Comparison of ENCODE assay signal across 14 cellular contexts in the genomic region with DNA sequence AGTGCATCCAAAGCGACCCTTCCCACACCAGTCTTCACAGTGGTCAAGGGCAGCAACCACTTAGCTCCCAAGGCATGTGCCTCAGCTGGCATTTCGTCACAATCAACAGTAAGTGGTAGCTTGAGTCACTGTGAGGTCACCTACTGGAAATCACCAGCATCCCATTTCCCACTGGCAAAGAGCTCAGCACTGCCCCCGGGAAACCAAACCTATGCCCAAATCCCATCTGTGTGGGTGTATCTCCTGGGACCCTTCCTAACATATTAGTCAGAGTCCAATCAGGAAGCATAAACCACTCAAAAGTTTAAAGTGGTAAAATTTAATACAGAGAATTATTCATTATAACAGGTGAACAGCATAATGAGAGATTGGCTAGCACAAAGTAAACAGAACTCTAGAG. TPM values are rescaled to one million over a fixed set of nuclear protein-coding genes. Genes with fewer than 3 reads are reported as not detected.
DNase-seq lines count a peak whose midpoint lies in the region; ATAC-seq, FAIRE-seq and TF ChIP-seq lines count a peak whose summit lies in the region.
"Not testable (repeated sequence)": the region's sequence is repeated elsewhere in the genome, so short reads cannot be mapped to it uniquely, and the experiment has no call there.
"Had no signal": no experiment of that assay in that cellular context is flagged by ENCODE, and none has a peak within 500 bp of the region (broad histone marks: within the 10 kb centered on the region; RNA-seq: fewer than 3 reads in every experiment).

No MANE protein-coding gene starts in this region.

- H3K9me3 Mint-ChIP-seq in HFFc6; activated CD8-positive, alpha-beta memory T cell treated with anti-CD3 and anti-CD28 coated beads, Interleukin-2, amount 10 ng/mL, durations not matched to agents 7 days and 5 days (ENCODE audit: low read depth); astrocyte (ENCODE audit: unreplicated experiment): not testable (repeated sequence)

- not testable (repeated sequence) for ATAC-seq in activated CD8-positive, alpha-beta memory T cell treated with anti-CD3 and anti-CD28 coated beads, Interleukin-2, amount 10 ng/mL, durations not matched to agents 7 days and 5 days; aorta (ENCODE audit: low FRiP score)

- not testable (repeated sequence) for H4K20me1 ChIP-seq in astrocyte (ENCODE audit: insufficient read depth, low read length)

- H3K79me2 ChIP-seq in ACC112 (ENCODE audit: control insufficient read depth, insufficient read depth, low read length, unreplicated experiment); astrocyte (ENCODE audit: insufficient read depth, low read length): not testable (repeated sequence)

- not testable (repeated sequence) for H2AFZ ChIP-seq in ACC112 (ENCODE audit: low read length, unreplicated experiment); astrocyte (ENCODE audit: low read depth, low read length)

- H3K27ac Mint-ChIP-seq in HFFc6; activated CD8-positive, alpha-beta memory T cell treated with anti-CD3 and anti-CD28 coated beads, Interleukin-2, amount 10 ng/mL, durations not matched to agents 7 days and 5 days: not testable (repeated sequence)
- H3K27ac Mint-ChIP-seq in astrocyte (ENCODE audit: unreplicated experiment), result peak overlapping the region; percentile 41

- H3K27ac ChIP-seq in ACC112 (ENCODE audit: low read depth, low read length), result peak overlapping the region; percentile 80
- not testable (repeated sequence) for H3K27ac ChIP-seq in astrocyte (ENCODE audit: low read depth, low read length); aorta (ENCODE audit: low read depth in 1 of 2, low read length in 2 of 2)

- not testable (repeated sequence) for H3K4me3 Mint-ChIP-seq in HFFc6; activated CD8-positive, alpha-beta memory T cell treated with anti-CD3 and anti-CD28 coated beads, Interleukin-2, amount 10 ng/mL, durations not matched to agents 7 days and 5 days; astrocyte (ENCODE audit: unreplicated experiment)

- TF ChIP-seq CTCF in HFFc6 (IDR thresholded peaks at IDR 0.05); astrocyte (IDR thresholded peaks at IDR 0.05; ENCODE audit: insufficient read depth, low read depth, low read length): not testable (repeated sequence)

- H3K9ac ChIP-seq in astrocyte (ENCODE audit: low read length), result not testable (repeated sequence)

- not testable (repeated sequence) for H3K4me2 ChIP-seq in astrocyte (ENCODE audit: low read length)

- WGBS in aorta, 2 donors, result 5 to 9% methylated on average over 1 of the region's 3 CpGs

- CTCF ChIA-PET in activated CD8-positive, alpha-beta memory T cell treated with anti-CD3 and anti-CD28 coated beads, Interleukin-2, amount 10 ng/mL, durations not matched to agents 7 days and 5 days (lab: Charles Lee), result not testable (repeated sequence)

- not testable (repeated sequence) for H3K36me3 ChIP-seq in ACC112 (ENCODE audit: insufficient read depth, low read length); astrocyte (ENCODE audit: insufficient read depth, low read length); aorta (ENCODE audit: control insufficient read depth in 1 of 2, insufficient read depth in 2 of 2, low read length in 1 of 2)

- H3K4me1 ChIP-seq in ACC112 (ENCODE audit: control insufficient read depth, insufficient read depth, low read length, unreplicated experiment); astrocyte (ENCODE audit: insufficient read depth, low read length); aorta (ENCODE audit: control insufficient read depth in 1 of 2, insufficient read depth in 2 of 2, low read length in 2 of 2): not testable (repeated sequence)

- not testable (repeated sequence) for H3K36me3 Mint-ChIP-seq in HFFc6 (ENCODE audit: low read depth); activated CD8-positive, alpha-beta memory T cell treated with anti-CD3 and anti-CD28 coated beads, Interleukin-2, amount 10 ng/mL, durations not matched to agents 7 days and 5 days; astrocyte (ENCODE audit: low read depth, unreplicated experiment)

- intact Hi-C loops in aorta (cut with DNase I), result not testable (repeated sequence)

- not testable (repeated sequence) for H3K27me3 Mint-ChIP-seq in HFFc6 (ENCODE audit: insufficient read depth); activated CD8-positive, alpha-beta memory T cell treated with anti-CD3 and anti-CD28 coated beads, Interleukin-2, amount 10 ng/mL, durations not matched to agents 7 days and 5 days; astrocyte (ENCODE audit: low read depth, unreplicated experiment)

- not testable (repeated sequence) for H3K9me3 ChIP-seq in astrocyte (ENCODE audit: insufficient read depth, low read depth, low read length); aorta (ENCODE audit: control insufficient read depth, low read length)

- not testable (repeated sequence) for H3K27me3 ChIP-seq in ACC112 (ENCODE audit: insufficient read depth, low read length); astrocyte (ENCODE audit: insufficient read depth, low read length); aorta (ENCODE audit: control insufficient read depth in 1 of 2, insufficient read depth in 2 of 2, low read length in 1 of 2)

- not testable (repeated sequence) for H3K4me3 ChIP-seq in ACC112 (ENCODE audit: low read depth, low read length); astrocyte (ENCODE audit: insufficient read depth, low read depth, low read length); aorta (ENCODE audit: low read length in 2 of 2)

- DNase-seq in HFFc6 (peak; percentile 0), aorta (peak; percentile 30 to 39)
- DNase-seq in activated CD8-positive, alpha-beta memory T cell treated with anti-CD3 and anti-CD28 coated beads, Interleukin-2, amount 10 ng/mL, durations not matched to agents 7 days and 5 days, result peak; percentile 34
- not testable (repeated sequence) for DNase-seq in astrocyte (ENCODE audit: low read depth)

- not testable (repeated sequence) for FAIRE-seq in astrocyte (lab: Jason Lieb, UNC)

- H3K4me1 Mint-ChIP-seq in HFFc6 (ENCODE audit: low read depth); activated CD8-positive, alpha-beta memory T cell treated with anti-CD3 and anti-CD28 coated beads, Interleukin-2, amount 10 ng/mL, durations not matched to agents 7 days and 5 days; astrocyte (ENCODE audit: low read depth, unreplicated experiment): not testable (repeated sequence)

RNA-seq across cellular contexts. Expression of a gene that starts 47.2 kb away (rescaled TPM):
- not detected for total RNA-seq in HFFc6 (2021; fragmentation: NEBNext Ultra II Directional; extraction: Animal tissue kit (Norgen Biotek cat#: 25700))
- not detected for total RNA-seq in activated CD8-positive, alpha-beta memory T cell treated with anti-CD3 and anti-CD28 coated beads, Interleukin-2, amount 10 ng/mL, durations not matched to agents 7 days and 5 days
- total RNA-seq in astrocyte (not detected in 2 replicates), aorta (under 1 TPM; 0.45 to 0.71 TPM)
- not detected for polyA plus RNA-seq in aorta
- total RNA-seq: A172; CD4-positive, alpha-beta memory T cell; CD4-positive, CD25-positive, alpha-beta regulatory T cell; CD8-positive, alpha-beta memory T cell; Daoy had no signal
- polyA plus RNA-seq: A549; AG04450; CD14-positive monocyte; CD4-positive, alpha-beta memory T cell; CD4-positive, CD25-positive, alpha-beta regulatory T cell; CD8-positive, alpha-beta memory T cell; GM12878 had no signal
